Comparison of ENCODE assay signal across 22 cellular contexts in the genomic region with DNA sequence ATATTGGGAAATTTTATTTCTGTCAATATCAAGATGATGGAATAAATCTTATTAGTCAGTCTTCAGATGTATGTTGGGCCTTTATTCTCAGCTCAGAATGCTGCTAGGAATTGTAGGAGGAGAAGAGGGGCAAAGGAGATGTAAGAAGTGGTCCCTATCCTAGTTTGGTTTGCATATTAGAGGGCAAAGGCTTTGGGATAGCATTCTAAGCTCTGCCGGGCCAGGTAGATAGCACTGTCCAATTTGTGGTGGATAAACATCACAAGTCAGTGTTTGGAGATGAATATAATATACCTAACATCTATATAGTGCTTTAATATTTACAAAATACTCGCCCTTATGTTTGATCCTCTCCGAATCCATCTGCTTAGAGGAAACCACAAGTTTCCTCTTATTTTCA.
A peak's percentile ranks its signal among the peaks of the same experiment; 100 is the strongest.
DNase-seq lines count a peak whose midpoint lies in the region; ATAC-seq, FAIRE-seq and TF ChIP-seq lines count a peak whose summit lies in the region.
"Had no signal": no experiment of that assay in that cellular context is flagged by ENCODE, and none has a peak within 500 bp of the region (broad histone marks: within the 10 kb centered on the region; RNA-seq: fewer than 3 reads in every experiment).

No MANE protein-coding gene starts in this region.

- H3K4me2 ChIP-seq in A549: peak overlapping the region; percentile 44; the same call in 2 of the 3 replicates
- no peak overlapping the region for H3K4me2 ChIP-seq in neural progenitor cell
- H3K4me2 ChIP-seq: BLaER1 treated with 17β-estradiol and CSF1 and Interleukin-3, amounts not matched to agents 10 nM and 100 nM had no signal

- TF ChIP-seq POLR2A in A549 (IDR thresholded peaks at IDR 0.05; ENCODE audit: low read length): no peak

- H3K4me1 Mint-ChIP-seq in WTC11: peaks cover 46% of the 10 kb centered on the region
- H3K4me1 Mint-ChIP-seq in neural progenitor cell: peaks cover 6% of the 10 kb centered on the region
- H3K4me1 Mint-ChIP-seq: CD14-positive monocyte; CD8-positive, alpha-beta memory T cell had no signal

- H3K79me2 ChIP-seq in neural progenitor cell (ENCODE audit: low read depth): peaks cover 51% of the 10 kb centered on the region

- H4K20me1 ChIP-seq in neural progenitor cell (ENCODE audit: low read depth): no peaks in the 10 kb centered on the region
- H4K20me1 ChIP-seq: BLaER1 treated with 17β-estradiol and CSF1 and Interleukin-3, amounts not matched to agents 10 nM and 100 nM had no signal

- H3K9me3 ChIP-seq in A549 (no peaks in the 10 kb centered on the region), HUES48 (ENCODE audit: control insufficient read depth, insufficient read depth, low read length) (no peaks in the 10 kb centered on the region), neural progenitor cell (ENCODE audit: low read depth) (no peaks in the 10 kb centered on the region)
- H3K9me3 ChIP-seq: BE2C; BLaER1 treated with 17β-estradiol and CSF1 and Interleukin-3, amounts not matched to agents 10 nM and 100 nM had no signal

- POLR2A ChIA-PET in A549 (lab: Yijun Ruan, JAX) (no interaction called here), WTC11 (lab: Charles Lee) (no interaction called here), RWPE1 (lab: Yijun Ruan, JAX; ENCODE audit: low non-redundant PET) (no interaction called here)

- H3K36me3 Mint-ChIP-seq in WTC11 (peaks cover 3% of the 10 kb centered on the region; the same call in 1 of the 2 replicates), neural progenitor cell (peaks cover 8% of the 10 kb centered on the region)
- H3K36me3 Mint-ChIP-seq: CD14-positive monocyte; CD8-positive, alpha-beta memory T cell had no signal

- no peak overlapping the region for H2AFZ ChIP-seq in neural progenitor cell (replicated peaks)

- TF ChIP-seq EP300 in A549 (IDR thresholded peaks at IDR 0.05): no peak

- TF ChIP-seq RAD21 in A549 (conservative IDR thresholded peaks at IDR 0.05 in 1 of 2, IDR thresholded peaks at IDR 0.05 in 1 of 2): no peak

- 50% methylated on average over 3 of the region's 3 CpGs for WGBS in A549 (ENCODE audit: missing lambda C conversion rate)

- ATAC-seq in A549 (peak in 1 of 2 experiments; percentile 51; a peak in 3 of 6 replicates), WTC11 (peak; percentile 34), GM19463 (IDR thresholded peaks at IDR 0.05; ENCODE audit: unreplicated experiment) (no peak)

- peaks cover 4% of the 10 kb centered on the region for H3F3A ChIP-seq in neural progenitor cell (ENCODE audit: low read depth)

- CTCF ChIA-PET in A549 (lab: Yijun Ruan, JAX) (no interaction called here), WTC11 (lab: Charles Lee) (interaction anchor here (0.9 kb wide), 1 partner anchor 84 kb away, joined by 3 read pairs; no protein-coding TSS in a partner anchor), RWPE1 (lab: Yijun Ruan, JAX) (no interaction called here)

- H3K27me3 Mint-ChIP-seq in WTC11 (ENCODE audit: low read depth) (no peaks in the 10 kb centered on the region), neural progenitor cell (ENCODE audit: insufficient read depth, low read depth) (no peaks in the 10 kb centered on the region)
- H3K27me3 Mint-ChIP-seq: CD4-positive, alpha-beta T cell; CD8-positive, alpha-beta memory T cell had no signal

- TF ChIP-seq CTCF in A549 (IDR thresholded peaks at IDR 0.05): no peak
- no peak for TF ChIP-seq CTCF in WTC11 (IDR thresholded peaks at IDR 0.05)
- TF ChIP-seq CTCF in neural progenitor cell (IDR thresholded peaks at IDR 0.05): no peak
- no peak for TF ChIP-seq CTCF in RWPE1 (conservative IDR thresholded peaks at IDR 0.05; ENCODE audit: low read depth)

- DNase-seq in A549 (ENCODE audit: low read depth in 1 of 2, low spot score in 1 of 2) (no peak), WTC11 (ENCODE audit: low spot score) (no peak), neural progenitor cell (ENCODE audit: low spot score) (no peak), RWPE1 (ENCODE audit: low spot score) (no peak), HT-29 (ENCODE audit: low spot score) (no peak)
- DNase-seq: ACHN; AML-193; BE2C; CD4-positive, alpha-beta T cell; CD8-positive, alpha-beta memory T cell; DND-41; H7; HCEC 1CT had no signal

- H3K27ac ChIP-seq in A549 (no peak overlapping the region), HUES48 (ENCODE audit: low read depth, low read length) (peak overlapping the region; percentile 11), neural progenitor cell (peak overlapping the region; percentile 30), RWPE1 (no peak overlapping the region)
- H3K27ac ChIP-seq: 22Rv1; BLaER1 treated with 17β-estradiol and CSF1 and Interleukin-3, amounts not matched to agents 10 nM and 100 nM had no signal

- peaks cover 38% of the 10 kb centered on the region for H3K4me1 ChIP-seq in A549
- peaks cover 47% of the 10 kb centered on the region for H3K4me1 ChIP-seq in HUES48 (ENCODE audit: control insufficient read depth, insufficient read depth, low read length)
- H3K4me1 ChIP-seq in neural progenitor cell: no peaks in the 10 kb centered on the region

- no peak for FAIRE-seq in A549 (lab: Jason Lieb, UNC)
- FAIRE-seq: A204.1, G401.6, GM12892, GM19239 had no signal

- H3K9ac ChIP-seq in HUES48 (ENCODE audit: low read depth, low read length) (no peak overlapping the region), neural progenitor cell (no peak overlapping the region)
- H3K9ac ChIP-seq: BLaER1 treated with 17β-estradiol and CSF1 and Interleukin-3, amounts not matched to agents 10 nM and 100 nM had no signal

- H3K9me3 Mint-ChIP-seq in WTC11 (peaks cover 8% of the 10 kb centered on the region), neural progenitor cell (peaks cover 1% of the 10 kb centered on the region)
- H3K9me3 Mint-ChIP-seq: CD4-positive, alpha-beta T cell had no signal

- no peak overlapping the region for H3K4me3 Mint-ChIP-seq in WTC11
- no peak overlapping the region for H3K4me3 Mint-ChIP-seq in neural progenitor cell
- H3K4me3 Mint-ChIP-seq: CD14-positive monocyte; CD4-positive, alpha-beta T cell; CD8-positive, alpha-beta memory T cell had no signal

- peak overlapping the region; percentile 66 for H3K27ac Mint-ChIP-seq in WTC11
- no peak overlapping the region for H3K27ac Mint-ChIP-seq in neural progenitor cell
- H3K27ac Mint-ChIP-seq: CD14-positive monocyte; CD4-positive, alpha-beta T cell; CD8-positive, alpha-beta memory T cell had no signal

- H3K27me3 ChIP-seq in HUES48 (ENCODE audit: control insufficient read depth, insufficient read depth, low read length) (no peaks in the 10 kb centered on the region), neural progenitor cell (no peaks in the 10 kb centered on the region)
- H3K27me3 ChIP-seq: BE2C; BLaER1 treated with 17β-estradiol and CSF1 and Interleukin-3, amounts not matched to agents 10 nM and 100 nM had no signal

- no peaks in the 10 kb centered on the region for H3K36me3 ChIP-seq in HUES48 (ENCODE audit: control insufficient read depth, insufficient read depth, low read length)
- H3K36me3 ChIP-seq in neural progenitor cell: no peaks in the 10 kb centered on the region
- H3K36me3 ChIP-seq: BE2C; BLaER1 treated with 17β-estradiol and CSF1 and Interleukin-3, amounts not matched to agents 10 nM and 100 nM had no signal

- H3K4me3 ChIP-seq in A549 (no peak overlapping the region), HUES48 (ENCODE audit: low read depth, low read length) (no peak overlapping the region), neural progenitor cell (no peak overlapping the region)
- H3K4me3 ChIP-seq: BLaER1 treated with 17β-estradiol and CSF1 and Interleukin-3, amounts not matched to agents 10 nM and 100 nM had no signal

TF ChIP-seq in A549, 52 proteins besides CTCF, POLR2A, EP300 and RAD21 (continues in another document):
- no peak for TF ChIP-seq MAZ (IDR thresholded peaks at IDR 0.05; ENCODE audit: borderline replicate concordance, low read depth, low read length)
- TF ChIP-seq NR3C1 (IDR thresholded peaks at IDR 0.05): no peak
- TF ChIP-seq JUN (IDR thresholded peaks at IDR 0.05): no peak
- TF ChIP-seq KDM5A (IDR thresholded peaks at IDR 0.05): no peak
- no peak for TF ChIP-seq PBX3 (IDR thresholded peaks at IDR 0.05)
- no peak for TF ChIP-seq RARB (CRISPR knock-in tag; IDR thresholded peaks at IDR 0.05)
- no peak for TF ChIP-seq HOXA7 (CRISPR knock-in tag; IDR thresholded peaks at IDR 0.05)
- no peak for TF ChIP-seq RCOR1 (IDR thresholded peaks at IDR 0.05; ENCODE audit: low read depth, low read length)

TF ChIP-seq in WTC11, 78 proteins besides CTCF, POLR2A, EP300 and RAD21 (continues in another document):
- TF ChIP-seq ESRRA (CRISPR knock-in tag; IDR thresholded peaks at IDR 0.05; ENCODE audit: borderline replicate concordance): no peak
- TF ChIP-seq, protein P1, sequence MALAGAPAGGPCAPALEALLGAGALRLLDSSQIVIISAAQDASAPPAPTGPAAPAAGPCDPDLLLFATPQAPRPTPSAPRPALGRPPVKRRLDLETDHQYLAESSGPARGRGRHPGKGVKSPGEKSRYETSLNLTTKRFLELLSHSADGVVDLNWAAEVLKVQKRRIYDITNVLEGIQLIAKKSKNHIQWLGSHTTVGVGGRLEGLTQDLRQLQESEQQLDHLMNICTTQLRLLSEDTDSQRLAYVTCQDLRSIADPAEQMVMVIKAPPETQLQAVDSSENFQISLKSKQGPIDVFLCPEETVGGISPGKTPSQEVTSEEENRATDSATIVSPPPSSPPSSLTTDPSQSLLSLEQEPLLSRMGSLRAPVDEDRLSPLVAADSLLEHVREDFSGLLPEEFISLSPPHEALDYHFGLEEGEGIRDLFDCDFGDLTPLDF (CRISPR knock-in tag; IDR thresholded peaks at IDR 0.05): no peak
- TF ChIP-seq TP53 (CRISPR knock-in tag; IDR thresholded peaks at IDR 0.05): no peak
- no peak for TF ChIP-seq IRF1 (CRISPR knock-in tag; IDR thresholded peaks at IDR 0.05)
- TF ChIP-seq OVOL2 (CRISPR knock-in tag; IDR thresholded peaks at IDR 0.05; ENCODE audit: borderline replicate concordance): no peak
- TF ChIP-seq HMGA2 (CRISPR knock-in tag; IDR thresholded peaks at IDR 0.05): no peak
- no peak for TF ChIP-seq SP1 (CRISPR knock-in tag; conservative IDR thresholded peaks at IDR 0.05)
- TF ChIP-seq GABPB1 (CRISPR knock-in tag; IDR thresholded peaks at IDR 0.05): no peak
- TF ChIP-seq ZNF232 (CRISPR knock-in tag; IDR thresholded peaks at IDR 0.05): no peak

Comparison
In these comparisons a context has a peak if more than half of its experiments do, and no peak if none do; other contexts are left out.
1. H3K27ac ChIP-seq: peak in HUES48 (single experiment) and neural progenitor cell (single experiment); none in A549 (0 of 2) and RWPE1 (single experiment).